11 cellular contexts compared by ENCODE assay signal in the genomic region with DNA sequence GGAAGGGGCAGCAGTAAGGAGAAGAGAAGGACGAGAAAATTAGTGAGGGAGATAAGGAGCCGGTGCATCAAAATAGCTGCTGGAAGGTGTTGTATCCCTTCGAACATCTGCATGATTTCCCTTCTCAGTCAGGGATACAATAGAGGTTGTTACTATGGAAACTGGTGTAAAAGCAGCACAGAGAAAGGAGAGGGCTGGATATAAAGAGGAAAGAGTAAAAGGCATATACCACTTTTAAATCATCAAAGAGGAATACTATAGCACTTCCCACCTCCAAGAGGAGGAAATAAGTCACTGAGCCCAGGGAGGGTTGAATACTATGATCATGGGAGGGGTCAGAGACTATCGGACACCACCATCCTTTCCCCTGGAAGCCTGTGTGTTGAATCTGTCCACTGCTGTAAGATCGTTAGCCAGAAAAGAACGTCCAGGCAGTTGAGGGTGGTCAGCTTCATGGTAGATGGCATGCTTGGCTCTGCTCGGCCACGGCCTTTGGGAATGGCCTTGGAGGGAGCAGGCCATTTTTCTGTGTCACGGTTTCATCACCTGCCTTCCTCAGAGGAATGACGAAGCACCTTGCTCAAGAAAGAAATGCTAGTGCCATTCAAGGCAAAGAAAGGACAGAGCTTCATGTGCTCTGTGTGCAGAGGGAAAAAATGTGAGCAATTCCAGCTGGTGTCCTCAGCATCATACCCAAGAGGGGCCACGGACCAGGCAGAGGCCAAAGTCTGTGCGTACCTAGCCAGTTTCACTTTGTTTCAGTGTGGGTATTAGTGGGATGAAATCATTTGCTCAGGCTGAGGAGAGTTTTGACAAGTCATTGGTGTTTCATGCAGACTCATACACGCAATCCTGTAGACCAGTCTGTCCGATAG.
DNase-seq lines count a peak whose midpoint lies in the region; ATAC-seq and TF ChIP-seq lines count a peak whose summit lies in the region.
"Had no signal": no experiment of that assay in that cellular context is flagged by ENCODE, and none has a peak within 500 bp of the region (broad histone marks: within the 10 kb centered on the region; RNA-seq: fewer than 3 reads in every experiment).

No MANE protein-coding gene starts in this region.

- peaks cover 24% of the 10 kb centered on the region for H3K4me1 Mint-ChIP-seq in dendritic cell treated with granulocyte-macrophage colony-stimulating factor and Interleukin-4, amounts not matched to agents 40 ng/mL and 50 ng/mL, for 4 days (ENCODE audit: low read depth)
- peaks cover 58% of the 10 kb centered on the region for H3K4me1 Mint-ChIP-seq in nephron
- H3K4me1 Mint-ChIP-seq in activated CD4-positive, alpha-beta T cell treated with anti-CD3 and anti-CD28 coated beads, Interleukin-2, amount 10 ng/mL, durations not matched to agents 7 days and 5 days, result peaks cover 28% of the 10 kb centered on the region

- no peaks in the 10 kb centered on the region for H3K27me3 ChIP-seq in AG04450 (ENCODE audit: control insufficient read depth, insufficient read depth, low read length)

- peak overlapping the region; percentile 9 for H3K27ac Mint-ChIP-seq in dendritic cell treated with granulocyte-macrophage colony-stimulating factor and Interleukin-4, amounts not matched to agents 40 ng/mL and 50 ng/mL, for 4 days
- H3K27ac Mint-ChIP-seq in nephron, result peak overlapping the region; percentile 97 to 99 (median 98)
- no peak overlapping the region for H3K27ac Mint-ChIP-seq in activated CD4-positive, alpha-beta T cell treated with anti-CD3 and anti-CD28 coated beads, Interleukin-2, amount 10 ng/mL, durations not matched to agents 7 days and 5 days

- TF ChIP-seq CTCF in AG04450 (IDR thresholded peaks at IDR 0.05; ENCODE audit: low read depth, low read length) (no peak), nephron (IDR thresholded peaks at IDR 0.05; ENCODE audit: unreplicated experiment in 3 of 3) (no peak)

- POLR2A ChIA-PET in AG04450 (lab: Yijun Ruan, JAX), result interaction anchor here (1.4 to 2.7 kb wide), 2 partner anchors 8 to 15 kb away, joined by 6 to 8 read pairs; no protein-coding TSS in a partner anchor
- POLR2A ChIA-PET in activated CD4-positive, alpha-beta T cell treated with anti-CD3 and anti-CD28 coated beads, Interleukin-2, amount 10 ng/mL, durations not matched to agents 7 days and 5 days (lab: Charles Lee), result no interaction called here

- H3K27ac ChIP-seq in AG04450 (ENCODE audit: low read depth, low read length), result peak overlapping the region; percentile 47
- H3K27ac ChIP-seq: SK-N-MC had no signal

- CTCF ChIA-PET in AG04450 (lab: Charles Lee), result no interaction called here
- CTCF ChIA-PET in activated CD4-positive, alpha-beta T cell treated with anti-CD3 and anti-CD28 coated beads, Interleukin-2, amount 10 ng/mL, durations not matched to agents 7 days and 5 days (lab: Charles Lee), result interaction anchor here (0.9 to 1.3 kb wide), 3 partner anchors 13 to 29 kb away, joined by 3 to 4 read pairs (median 4); no protein-coding TSS in a partner anchor

- H3K27me3 Mint-ChIP-seq in dendritic cell treated with granulocyte-macrophage colony-stimulating factor and Interleukin-4, amounts not matched to agents 40 ng/mL and 50 ng/mL, for 4 days, result peaks cover 5% of the 10 kb centered on the region
- H3K27me3 Mint-ChIP-seq in nephron (ENCODE audit: low read depth), result peaks cover 3% of the 10 kb centered on the region
- no peaks in the 10 kb centered on the region for H3K27me3 Mint-ChIP-seq in activated CD4-positive, alpha-beta T cell treated with anti-CD3 and anti-CD28 coated beads, Interleukin-2, amount 10 ng/mL, durations not matched to agents 7 days and 5 days

- H3K4me3 Mint-ChIP-seq in dendritic cell treated with granulocyte-macrophage colony-stimulating factor and Interleukin-4, amounts not matched to agents 40 ng/mL and 50 ng/mL, for 4 days, result no peak overlapping the region
- H3K4me3 Mint-ChIP-seq in nephron, result peak overlapping the region in 1 of 3 experiments; percentile 16
- no peak overlapping the region for H3K4me3 Mint-ChIP-seq in activated CD4-positive, alpha-beta T cell treated with anti-CD3 and anti-CD28 coated beads, Interleukin-2, amount 10 ng/mL, durations not matched to agents 7 days and 5 days

- no peaks in the 10 kb centered on the region for H3K36me3 Mint-ChIP-seq in dendritic cell treated with granulocyte-macrophage colony-stimulating factor and Interleukin-4, amounts not matched to agents 40 ng/mL and 50 ng/mL, for 4 days (ENCODE audit: low read depth)
- H3K36me3 Mint-ChIP-seq in nephron (ENCODE audit: low read depth), result no peaks in the 10 kb centered on the region
- H3K36me3 Mint-ChIP-seq in activated CD4-positive, alpha-beta T cell treated with anti-CD3 and anti-CD28 coated beads, Interleukin-2, amount 10 ng/mL, durations not matched to agents 7 days and 5 days (ENCODE audit: low read depth), result no peaks in the 10 kb centered on the region

- no peaks in the 10 kb centered on the region; the same call in 1 of the 2 replicates for H3K9me3 ChIP-seq in AG04450 (ENCODE audit: control insufficient read depth, insufficient read depth, low read length)

- intact Hi-C loops in dendritic cell treated with granulocyte-macrophage colony-stimulating factor and Interleukin-4, amounts not matched to agents 40 ng/mL and 50 ng/mL, for 4 days (cut with micrococcal nuclease), result no loop called here

- peak overlapping the region; percentile 1; the same call in 1 of the 2 replicates for H3K4me3 ChIP-seq in AG04450 (ENCODE audit: low read depth, low read length)
- H3K4me3 ChIP-seq: SK-N-MC had no signal

- H3K9me3 Mint-ChIP-seq in dendritic cell treated with granulocyte-macrophage colony-stimulating factor and Interleukin-4, amounts not matched to agents 40 ng/mL and 50 ng/mL, for 4 days, result no peaks in the 10 kb centered on the region
- no peaks in the 10 kb centered on the region for H3K9me3 Mint-ChIP-seq in nephron
- H3K9me3 Mint-ChIP-seq in activated CD4-positive, alpha-beta T cell treated with anti-CD3 and anti-CD28 coated beads, Interleukin-2, amount 10 ng/mL, durations not matched to agents 7 days and 5 days, result no peaks in the 10 kb centered on the region

- DNase-seq in AG04450 (ENCODE audit: low read depth, low spot score), result no peak
- DNase-seq in NCI-H1417 (lab: John Stamatoyannopoulos, UW), result peak in 2 of 3 experiments; percentile 59 to 74
- DNase-seq in SIG-M5 (lab: John Stamatoyannopoulos, UW), result no peak
- no peak for DNase-seq in activated CD4-positive, alpha-beta T cell treated with anti-CD3 and anti-CD28 coated beads, Interleukin-2, amount 10 ng/mL, durations not matched to agents 7 days and 5 days
- DNase-seq: activated T-cell treated with anti-CD3 and anti-CD28 coated beads, Interleukin-2, amount 50 U/mL, for 1 hour; MV-4-11 had no signal

- ATAC-seq in HG03135 (IDR thresholded peaks at IDR 0.05; ENCODE audit: unreplicated experiment) (no peak), HG03025 (IDR thresholded peaks at IDR 0.05; ENCODE audit: low FRiP score, unreplicated experiment) (no peak)

Comparison
In these comparisons a context has a peak if more than half of its experiments do, and no peak if none do; other contexts are left out.
1. DNase-seq: peak in NCI-H1417 (2 of 3); none in AG04450 (single experiment), SIG-M5 (single experiment) and activated CD4-positive, alpha-beta T cell treated with anti-CD3 and anti-CD28 coated beads, Interleukin-2, amount 10 ng/mL, durations not matched to agents 7 days and 5 days (single experiment).